9 cellular contexts compared by ENCODE assay signal in genomic region chr6:14354919-14355572, GRCh38.
DNase-seq lines count a peak whose midpoint lies in the region; ATAC-seq, FAIRE-seq and TF ChIP-seq lines count a peak whose summit lies in the region.
"Had no signal": no experiment of that assay in that cellular context is flagged by ENCODE, and none has a peak within 500 bp of the region (broad histone marks: within the 10 kb centered on the region; RNA-seq: fewer than 3 reads in every experiment).

No MANE protein-coding gene starts in this region.

- no peak for FAIRE-seq in GM12878 (lab: Jason Lieb, UNC)

- H3K9me3 Mint-ChIP-seq in stimulated activated effector memory CD8-positive, alpha-beta T cell treated with anti-CD3 and anti-CD28 coated beads, Interleukin-12 subunit alpha, Interleukin-12 subunit beta, amount 100 ng/mL, for 72 hours = no peaks in the 10 kb centered on the region
- H3K9me3 Mint-ChIP-seq in natural killer cell = peaks cover 0 to 3% of the 10 kb centered on the region in 2 donors

- SMC1A ChIA-PET in GM12878 (lab: Charles Lee; ENCODE audit: uncharacterized antibody, unreplicated experiment) = interaction anchor here (0.9 kb wide), 1 partner anchor 16 kb away, joined by 3 read pairs; no protein-coding TSS in a partner anchor

- TF ChIP-seq CTCF in AG09309 (IDR thresholded peaks at IDR 0.05; ENCODE audit: control insufficient read depth, insufficient read depth, low read depth, low read length, missing control alignments) = no peak
- no peak for TF ChIP-seq CTCF in GM12878 (IDR thresholded peaks at IDR 0.05 in 2 of 3, conservative IDR thresholded peaks at IDR 0.05 in 1 of 3; ENCODE audit: control insufficient read depth in 2 of 3, extremely low read depth in 1 of 3, insufficient read depth in 1 of 3, low read depth in 3 of 3, low read length in 3 of 3)
- no peak for TF ChIP-seq CTCF in psoas muscle (IDR thresholded peaks at IDR 0.05)
- no peak for TF ChIP-seq CTCF in BE2C (IDR thresholded peaks at IDR 0.05; ENCODE audit: low read depth, low read length)
- no peak for TF ChIP-seq CTCF in natural killer cell (IDR thresholded peaks at IDR 0.05)

- CTCF ChIA-PET in GM12878 (lab: Yijun Ruan, JAX) = no interaction called here

- H3K4me3 ChIP-seq in AG09309 (ENCODE audit: control insufficient read depth, low read depth, low read length) (no peak overlapping the region), MG63 (no peak overlapping the region), GM12878 (no peak overlapping the region), psoas muscle (no peak overlapping the region), BE2C (ENCODE audit: low read depth, low read length) (no peak overlapping the region)

- H3K9ac ChIP-seq in GM12878 (ENCODE audit: control insufficient read depth, insufficient read depth, low read length) = no peak overlapping the region

- H4K20me1 ChIP-seq in GM12878 (ENCODE audit: control insufficient read depth, insufficient read depth) = no peaks in the 10 kb centered on the region

- H3K27me3 Mint-ChIP-seq in natural killer cell (ENCODE audit: low read depth in 2 of 2) = no peaks in the 10 kb centered on the region

- H3K27ac ChIP-seq in GM12878 (ENCODE audit: control insufficient read depth, insufficient read depth) (no peak overlapping the region), psoas muscle (no peak overlapping the region)

- BruUV-seq in GM12878 (replicated peaks; lab: Mats Ljungman, UMichigan) = no TSS peak

- POLR2A ChIA-PET in GM12878 (lab: Charles Lee) = no interaction called here

- no peaks in the 10 kb centered on the region for H3K4me1 Mint-ChIP-seq in stimulated activated effector memory CD8-positive, alpha-beta T cell treated with anti-CD3 and anti-CD28 coated beads, Interleukin-12 subunit alpha, Interleukin-12 subunit beta, amount 100 ng/mL, for 72 hours
- peaks cover 0 to 5% of the 10 kb centered on the region in 2 donors for H3K4me1 Mint-ChIP-seq in natural killer cell

- no peak overlapping the region for H3K4me3 Mint-ChIP-seq in stimulated activated effector memory CD8-positive, alpha-beta T cell treated with anti-CD3 and anti-CD28 coated beads, Interleukin-12 subunit alpha, Interleukin-12 subunit beta, amount 100 ng/mL, for 72 hours
- H3K4me3 Mint-ChIP-seq in natural killer cell = no peak overlapping the region

- intact Hi-C loops in GM12878 (cut with micrococcal nuclease; ENCODE audit: unreplicated experiment) (no loop called here), psoas muscle (cut with DNase I) (no loop called here), natural killer cell (cut with micrococcal nuclease) (no loop called here)

- H3K4me1 ChIP-seq in GM12878 (ENCODE audit: control insufficient read depth, insufficient read depth, low read length) (no peaks in the 10 kb centered on the region), psoas muscle (no peaks in the 10 kb centered on the region), BE2C (no peaks in the 10 kb centered on the region)

- DNase-seq in AG09309 (ENCODE audit: low read depth) (peak; percentile 73), MG63 (peak; percentile 95), GM12878 (ENCODE audit: low read depth, low spot score) (no peak), psoas muscle (peak; percentile 50 to 69), BE2C (no peak), natural killer cell (no peak), iPS-NIHi7 (ENCODE audit: extremely low spot score) (no peak)
- no peak for DNase-seq in stimulated activated effector memory CD8-positive, alpha-beta T cell treated with anti-CD3 and anti-CD28 coated beads, Interleukin-12 subunit alpha, Interleukin-12 subunit beta, amount 100 ng/mL, for 72 hours (ENCODE audit: low spot score in 2 of 2)
- DNase-seq: NCI-H524 had no signal

- no peaks in the 10 kb centered on the region for H3K27me3 ChIP-seq in MG63
- no peaks in the 10 kb centered on the region for H3K27me3 ChIP-seq in GM12878 (replicated peaks in 1 of 2; ENCODE audit: control insufficient read depth in 2 of 2, insufficient read depth in 2 of 2, low read length in 1 of 2)
- no peaks in the 10 kb centered on the region for H3K27me3 ChIP-seq in psoas muscle (ENCODE audit: insufficient read depth in 3 of 3, low read length in 2 of 3)
- H3K27me3 ChIP-seq in BE2C = no peaks in the 10 kb centered on the region

- WGBS in GM12878 (ENCODE audit: insufficient coverage, insufficient replicate concordance, low lambda C conversion rate, missing lambda C conversion rate) = 47% methylated on average over 5 of the region's 5 CpGs
- 42 to 48% (median 44%) methylated on average over 5 of the region's 5 CpGs for WGBS in psoas muscle, 3 donors

- no peak for ATAC-seq in GM12878
- ATAC-seq in psoas muscle = no peak
- no peak for ATAC-seq in stimulated activated effector memory CD8-positive, alpha-beta T cell treated with anti-CD3 and anti-CD28 coated beads, Interleukin-12 subunit alpha, Interleukin-12 subunit beta, amount 100 ng/mL, for 72 hours
- no peak for ATAC-seq in natural killer cell

- RAD21 ChIA-PET in GM12878 (lab: Charles Lee; ENCODE audit: unreplicated experiment) = no interaction called here

- TF ChIP-seq EP300 in GM12878 (IDR thresholded peaks at IDR 0.05; ENCODE audit: borderline replicate concordance in 1 of 2, control insufficient read depth in 1 of 2, low read depth in 2 of 2, low read length in 2 of 2) = no peak

- TF ChIP-seq POLR2A in GM12878 (IDR thresholded peaks at IDR 0.05; ENCODE audit: low read depth, low read length) = no peak

- no peak overlapping the region for H3K4me2 ChIP-seq in GM12878 (ENCODE audit: control insufficient read depth, insufficient read depth)

- H3K9me3 ChIP-seq in MG63 (peaks cover 14% of the 10 kb centered on the region), GM12878 (replicated peaks; ENCODE audit: control insufficient read depth, insufficient read depth, low read length) (peaks cover 2% of the 10 kb centered on the region; the same call in 1 of the 3 replicates), psoas muscle (no peaks in the 10 kb centered on the region), BE2C (no peaks in the 10 kb centered on the region)

- H3K27ac Mint-ChIP-seq in stimulated activated effector memory CD8-positive, alpha-beta T cell treated with anti-CD3 and anti-CD28 coated beads, Interleukin-12 subunit alpha, Interleukin-12 subunit beta, amount 100 ng/mL, for 72 hours = no peak overlapping the region
- H3K27ac Mint-ChIP-seq in natural killer cell = no peak overlapping the region

- no peaks in the 10 kb centered on the region for H3K36me3 Mint-ChIP-seq in stimulated activated effector memory CD8-positive, alpha-beta T cell treated with anti-CD3 and anti-CD28 coated beads, Interleukin-12 subunit alpha, Interleukin-12 subunit beta, amount 100 ng/mL, for 72 hours
- H3K36me3 Mint-ChIP-seq in natural killer cell = no peaks in the 10 kb centered on the region

- H3K36me3 ChIP-seq in MG63 = no peaks in the 10 kb centered on the region
- H3K36me3 ChIP-seq in GM12878 (ENCODE audit: control insufficient read depth in 2 of 2, insufficient read depth in 2 of 2, low read length in 1 of 2) = no peaks in the 10 kb centered on the region
- H3K36me3 ChIP-seq in psoas muscle (ENCODE audit: insufficient read depth in 1 of 2, low read depth in 1 of 2) = no peaks in the 10 kb centered on the region
- H3K36me3 ChIP-seq in BE2C = no peaks in the 10 kb centered on the region

- no peak overlapping the region for H2AFZ ChIP-seq in GM12878 (ENCODE audit: control insufficient read depth, low read depth, low read length)

- no peak for TF ChIP-seq RAD21 in GM12878 (IDR thresholded peaks at IDR 0.05; ENCODE audit: insufficient read depth, low read depth, low read length)

- no peaks in the 10 kb centered on the region for H3K79me2 ChIP-seq in GM12878 (ENCODE audit: control insufficient read depth, insufficient read depth, low read length)

- in situ Hi-C loops in GM12878 (cut with MboI) = no loop called here

TF ChIP-seq in GM12878, 131 proteins besides CTCF, POLR2A, EP300 and RAD21:
- TF ChIP-seq RUNX3 (IDR thresholded peaks at IDR 0.05; ENCODE audit: low read length) = peak; percentile 74
- TF ChIP-seq ZNF384 (IDR thresholded peaks at IDR 0.05; ENCODE audit: borderline replicate concordance, low read depth, low read length) = no peak

Comparison
In these comparisons a context has a peak if more than half of its experiments do, and no peak if none do; other contexts are left out.
1. DNase-seq: peak in AG09309 (single experiment), MG63 (single experiment) and psoas muscle (2 of 2); none in GM12878 (single experiment), BE2C (single experiment), stimulated activated effector memory CD8-positive, alpha-beta T cell treated with anti-CD3 and anti-CD28 coated beads, Interleukin-12 subunit alpha, Interleukin-12 subunit beta, amount 100 ng/mL, for 72 hours (0 of 2), natural killer cell (single experiment) and iPS-NIHi7 (single experiment).